Comparison of ENCODE assay signal across 11 cellular contexts in the genomic region with DNA sequence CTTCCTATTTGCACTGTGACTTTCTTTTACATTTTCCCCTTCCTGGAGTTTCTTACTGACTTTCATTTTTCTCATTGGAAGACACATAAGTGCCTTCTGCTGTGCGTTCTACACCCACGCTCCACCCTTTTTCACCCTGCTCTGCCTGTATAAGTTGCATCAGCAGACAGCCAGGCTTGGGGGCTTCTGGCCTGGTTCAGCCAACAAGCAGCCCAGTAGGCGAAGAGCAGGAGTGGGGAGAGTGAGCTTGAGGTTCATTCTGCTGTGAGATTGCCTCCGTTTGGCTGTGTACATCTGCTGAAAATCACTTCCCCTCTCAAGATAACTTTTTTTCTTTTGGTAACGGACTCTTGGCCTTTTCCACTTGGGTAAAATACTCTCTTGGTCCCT. TPM values are rescaled to one million over a fixed set of nuclear protein-coding genes. Genes with fewer than 3 reads are reported as not detected.
A peak's percentile ranks its signal among the peaks of the same experiment; 100 is the strongest.
DNase-seq lines count a peak whose midpoint lies in the region; ATAC-seq and TF ChIP-seq lines count a peak whose summit lies in the region.
"Had no signal": no experiment of that assay in that cellular context is flagged by ENCODE, and none has a peak within 500 bp of the region (broad histone marks: within the 10 kb centered on the region; RNA-seq: fewer than 3 reads in every experiment).

No MANE protein-coding gene starts in this region.

- H3K4me2 ChIP-seq in OCI-LY3 (ENCODE audit: low read length): peak overlapping the region; percentile 66

- no peaks in the 10 kb centered on the region for H3K9me3 ChIP-seq in OCI-LY3 (ENCODE audit: insufficient read depth, low read length)
- no peaks in the 10 kb centered on the region for H3K9me3 ChIP-seq in effector memory CD4-positive, alpha-beta T cell (ENCODE audit: control insufficient read depth, low read length)
- H3K9me3 ChIP-seq: mucosa of descending colon had no signal

- no peaks in the 10 kb centered on the region for H3K27me3 Mint-ChIP-seq in activated CD8-positive, alpha-beta T cell treated with anti-CD3 and anti-CD28 coated beads, Interleukin-2, amount 10 ng/mL, durations not matched to agents 7 days and 5 days (ENCODE audit: low read depth)
- H3K27me3 Mint-ChIP-seq in stimulated activated memory B cell treated with anti-CD40 and anti-IgM and Interleukin-4, amounts not matched to agents 10 μg/mL and 1 μg/mL and 100 μg/mL, for 72 hours: peaks cover 16% of the 10 kb centered on the region

- no peaks in the 10 kb centered on the region for H4K20me1 ChIP-seq in OCI-LY3 (ENCODE audit: insufficient read depth, low read length)

- CTCF ChIA-PET in activated CD8-positive, alpha-beta T cell treated with anti-CD3 and anti-CD28 coated beads, Interleukin-2, amount 10 ng/mL, durations not matched to agents 7 days and 5 days (lab: Charles Lee): no interaction called here

- ATAC-seq in activated CD8-positive, alpha-beta T cell treated with anti-CD3 and anti-CD28 coated beads, Interleukin-2, amount 10 ng/mL, durations not matched to agents 7 days and 5 days: peak; percentile 74
- peak; percentile 12 for ATAC-seq in stimulated activated memory B cell treated with anti-CD40 and anti-IgM and Interleukin-4, amounts not matched to agents 10 μg/mL and 1 μg/mL and 100 μg/mL, for 72 hours
- ATAC-seq: mucosa of descending colon, SK-N-SH treated with all-trans-retinoic acid at 6 μM for 48 hours had no signal

- peak overlapping the region; percentile 81 for H2AFZ ChIP-seq in OCI-LY3 (ENCODE audit: low read depth, low read length)

- H3K4me1 ChIP-seq in OCI-LY3 (ENCODE audit: low read length): peaks cover 11% of the 10 kb centered on the region
- peaks cover 14% of the 10 kb centered on the region for H3K4me1 ChIP-seq in effector memory CD4-positive, alpha-beta T cell (ENCODE audit: control insufficient read depth, insufficient read depth, low read length, poor library complexity, severe bottlenecking)

- H3K4me1 Mint-ChIP-seq in activated CD8-positive, alpha-beta T cell treated with anti-CD3 and anti-CD28 coated beads, Interleukin-2, amount 10 ng/mL, durations not matched to agents 7 days and 5 days (ENCODE audit: low read depth): peaks cover 52% of the 10 kb centered on the region
- peaks cover 5% of the 10 kb centered on the region for H3K4me1 Mint-ChIP-seq in stimulated activated memory B cell treated with anti-CD40 and anti-IgM and Interleukin-4, amounts not matched to agents 10 μg/mL and 1 μg/mL and 100 μg/mL, for 72 hours

- no peaks in the 10 kb centered on the region for H3K9me3 Mint-ChIP-seq in activated CD8-positive, alpha-beta T cell treated with anti-CD3 and anti-CD28 coated beads, Interleukin-2, amount 10 ng/mL, durations not matched to agents 7 days and 5 days (ENCODE audit: insufficient read depth)
- H3K9me3 Mint-ChIP-seq in stimulated activated memory B cell treated with anti-CD40 and anti-IgM and Interleukin-4, amounts not matched to agents 10 μg/mL and 1 μg/mL and 100 μg/mL, for 72 hours: no peaks in the 10 kb centered on the region

- peaks cover 2% of the 10 kb centered on the region for H3K36me3 Mint-ChIP-seq in activated CD8-positive, alpha-beta T cell treated with anti-CD3 and anti-CD28 coated beads, Interleukin-2, amount 10 ng/mL, durations not matched to agents 7 days and 5 days (ENCODE audit: low read depth)
- no peaks in the 10 kb centered on the region for H3K36me3 Mint-ChIP-seq in stimulated activated memory B cell treated with anti-CD40 and anti-IgM and Interleukin-4, amounts not matched to agents 10 μg/mL and 1 μg/mL and 100 μg/mL, for 72 hours

- no peaks in the 10 kb centered on the region for H3K36me3 ChIP-seq in OCI-LY3 (replicated peaks; ENCODE audit: low read depth, low read length)
- H3K36me3 ChIP-seq in effector memory CD4-positive, alpha-beta T cell (ENCODE audit: control insufficient read depth, insufficient read depth, low read length): no peaks in the 10 kb centered on the region

- H3K27ac ChIP-seq in OCI-LY3 (ENCODE audit: low read length): no peak overlapping the region
- H3K27ac ChIP-seq in effector memory CD4-positive, alpha-beta T cell (ENCODE audit: insufficient read depth, low read length, poor library complexity, severe bottlenecking): no peak overlapping the region

- peak; percentile 42 for DNase-seq in activated CD8-positive, alpha-beta T cell treated with anti-CD3 and anti-CD28 coated beads, Interleukin-2, amount 10 ng/mL, durations not matched to agents 7 days and 5 days
- DNase-seq in effector memory CD4-positive, alpha-beta T cell: no peak
- DNase-seq in NCI-H748 treated with DMSO at 0.1 percent for 48 hours (lab: John Stamatoyannopoulos, UW) (no peak), cortex of kidney (lab: John Stamatoyannopoulos, UW) (no peak), OCI-M2 (lab: John Stamatoyannopoulos, UW; ENCODE audit: unreplicated experiment) (no peak)
- DNase-seq: mucosa of descending colon, MV-4-11 had no signal

- peak overlapping the region; percentile 62 for H3K4me3 ChIP-seq in OCI-LY3 (ENCODE audit: low read length)
- H3K4me3 ChIP-seq in effector memory CD4-positive, alpha-beta T cell (ENCODE audit: insufficient read depth, low read depth, low read length, poor library complexity, severe bottlenecking): peak overlapping the region; percentile 16
- H3K4me3 ChIP-seq: mucosa of descending colon had no signal

- POLR2A ChIA-PET in activated CD8-positive, alpha-beta T cell treated with anti-CD3 and anti-CD28 coated beads, Interleukin-2, amount 10 ng/mL, durations not matched to agents 7 days and 5 days (lab: Charles Lee): no interaction called here

- peak overlapping the region; percentile 33 for H3K9ac ChIP-seq in OCI-LY3 (ENCODE audit: low read length)

- no peaks in the 10 kb centered on the region for H3K27me3 ChIP-seq in OCI-LY3 (ENCODE audit: low read depth, low read length)
- no peaks in the 10 kb centered on the region for H3K27me3 ChIP-seq in effector memory CD4-positive, alpha-beta T cell (replicated peaks; ENCODE audit: control insufficient read depth, insufficient read depth, low read length, poor library complexity, severe bottlenecking)

- H3K4me3 Mint-ChIP-seq in activated CD8-positive, alpha-beta T cell treated with anti-CD3 and anti-CD28 coated beads, Interleukin-2, amount 10 ng/mL, durations not matched to agents 7 days and 5 days: peak overlapping the region; percentile 71
- no peak overlapping the region for H3K4me3 Mint-ChIP-seq in stimulated activated memory B cell treated with anti-CD40 and anti-IgM and Interleukin-4, amounts not matched to agents 10 μg/mL and 1 μg/mL and 100 μg/mL, for 72 hours

- no peak for TF ChIP-seq CTCF in OCI-LY3 (IDR thresholded peaks at IDR 0.05; ENCODE audit: low read depth, low read length)

- no peaks in the 10 kb centered on the region for H3K79me2 ChIP-seq in OCI-LY3 (ENCODE audit: low read length)

- peak overlapping the region; percentile 90 for H3K27ac Mint-ChIP-seq in activated CD8-positive, alpha-beta T cell treated with anti-CD3 and anti-CD28 coated beads, Interleukin-2, amount 10 ng/mL, durations not matched to agents 7 days and 5 days
- H3K27ac Mint-ChIP-seq in stimulated activated memory B cell treated with anti-CD40 and anti-IgM and Interleukin-4, amounts not matched to agents 10 μg/mL and 1 μg/mL and 100 μg/mL, for 72 hours: no peak overlapping the region
- H3K27ac Mint-ChIP-seq: progenitor cell of endocrine pancreas had no signal

RNA-seq across cellular contexts. Expression of gene RASGRF2, which starts 38.4 kb away (rescaled TPM):
- 10 to 100 TPM; 10.0 to 11.6 TPM for total RNA-seq in activated CD8-positive, alpha-beta T cell treated with anti-CD3 and anti-CD28 coated beads, Interleukin-2, amount 10 ng/mL, durations not matched to agents 7 days and 5 days
